Comparison of ENCODE assay signal across 10 cellular contexts in genomic region chr15:58329781-58330467, GRCh38.
DNase-seq lines count a peak whose midpoint lies in the region; ATAC-seq and TF ChIP-seq lines count a peak whose summit lies in the region.
"Had no signal": no experiment of that assay in that cellular context is flagged by ENCODE, and none has a peak within 500 bp of the region (broad histone marks: within the 10 kb centered on the region; RNA-seq: fewer than 3 reads in every experiment).

No MANE protein-coding gene starts in this region.

- H3K27ac Mint-ChIP-seq in dendritic cell treated with granulocyte-macrophage colony-stimulating factor and Interleukin-4, amounts not matched to agents 40 ng/mL and 50 ng/mL, for 4 days, result peak overlapping the region; percentile 97
- H3K27ac Mint-ChIP-seq in mesothelial cell of epicardium (peak overlapping the region; percentile 87), type B pancreatic cell (peak overlapping the region; percentile 97)
- no peak overlapping the region for H3K27ac Mint-ChIP-seq in activated CD8-positive, alpha-beta T cell treated with anti-CD3 and anti-CD28 coated beads for 36 hours

- TF ChIP-seq CTCF in mesothelial cell of epicardium (IDR thresholded peaks at IDR 0.05; ENCODE audit: unreplicated experiment) (no peak), type B pancreatic cell (conservative IDR thresholded peaks at IDR 0.05) (no peak)
- no peak for TF ChIP-seq CTCF in activated CD8-positive, alpha-beta T cell treated with anti-CD3 and anti-CD28 coated beads for 36 hours (IDR thresholded peaks at IDR 0.05)

- peak; percentile 26 for DNase-seq in SIG-M5 treated with dmso at 0.1 percent for 504 hours (lab: John Stamatoyannopoulos, UW; ENCODE audit: unreplicated experiment)
- no peak for DNase-seq in SIG-M5 (lab: John Stamatoyannopoulos, UW)
- no peak for DNase-seq in mesothelial cell of epicardium (ENCODE audit: low spot score in 2 of 2, unreplicated experiment in 2 of 2)
- DNase-seq in type B pancreatic cell (ENCODE audit: extremely low spot score, unreplicated experiment), result no peak
- no peak for DNase-seq in NCI-H2227 (lab: John Stamatoyannopoulos, UW; ENCODE audit: unreplicated experiment)
- no peak for DNase-seq in activated CD8-positive, alpha-beta T cell treated with anti-CD3 and anti-CD28 coated beads for 36 hours
- DNase-seq: effector CD4-positive, alpha-beta T cell; NCI-H1694 had no signal

- H3K27me3 Mint-ChIP-seq in dendritic cell treated with granulocyte-macrophage colony-stimulating factor and Interleukin-4, amounts not matched to agents 40 ng/mL and 50 ng/mL, for 4 days, result no peaks in the 10 kb centered on the region
- H3K27me3 Mint-ChIP-seq in mesothelial cell of epicardium (ENCODE audit: low read depth) (no peaks in the 10 kb centered on the region), type B pancreatic cell (no peaks in the 10 kb centered on the region)
- peaks cover 1% of the 10 kb centered on the region for H3K27me3 Mint-ChIP-seq in activated CD8-positive, alpha-beta T cell treated with anti-CD3 and anti-CD28 coated beads for 36 hours

- POLR2A ChIA-PET in activated CD8-positive, alpha-beta T cell treated with anti-CD3 and anti-CD28 coated beads for 36 hours (lab: Charles Lee), result no interaction called here

- intact Hi-C loops in dendritic cell treated with granulocyte-macrophage colony-stimulating factor and Interleukin-4, amounts not matched to agents 40 ng/mL and 50 ng/mL, for 4 days (cut with micrococcal nuclease), result no loop called here
- intact Hi-C loops in activated CD8-positive, alpha-beta T cell treated with anti-CD3 and anti-CD28 coated beads for 36 hours (cut with micrococcal nuclease), result no loop called here

- peaks cover 63% of the 10 kb centered on the region for H3K4me1 Mint-ChIP-seq in dendritic cell treated with granulocyte-macrophage colony-stimulating factor and Interleukin-4, amounts not matched to agents 40 ng/mL and 50 ng/mL, for 4 days (ENCODE audit: low read depth)
- peaks cover 39% of the 10 kb centered on the region for H3K4me1 Mint-ChIP-seq in mesothelial cell of epicardium
- H3K4me1 Mint-ChIP-seq in type B pancreatic cell (ENCODE audit: unreplicated experiment), result peaks cover 35% of the 10 kb centered on the region
- peaks cover 36% of the 10 kb centered on the region for H3K4me1 Mint-ChIP-seq in activated CD8-positive, alpha-beta T cell treated with anti-CD3 and anti-CD28 coated beads for 36 hours (ENCODE audit: low read depth)

- peaks cover 5% of the 10 kb centered on the region for H3K9me3 Mint-ChIP-seq in dendritic cell treated with granulocyte-macrophage colony-stimulating factor and Interleukin-4, amounts not matched to agents 40 ng/mL and 50 ng/mL, for 4 days
- peaks cover 34% of the 10 kb centered on the region for H3K9me3 Mint-ChIP-seq in mesothelial cell of epicardium
- H3K9me3 Mint-ChIP-seq in type B pancreatic cell, result peaks cover 7% of the 10 kb centered on the region
- H3K9me3 Mint-ChIP-seq in activated CD8-positive, alpha-beta T cell treated with anti-CD3 and anti-CD28 coated beads for 36 hours, result peaks cover 3% of the 10 kb centered on the region

- no peak for ATAC-seq in GM19351 (IDR thresholded peaks at IDR 0.05; ENCODE audit: unreplicated experiment)
- no peak for ATAC-seq in activated CD8-positive, alpha-beta T cell treated with anti-CD3 and anti-CD28 coated beads for 36 hours

- no peaks in the 10 kb centered on the region for H3K36me3 Mint-ChIP-seq in dendritic cell treated with granulocyte-macrophage colony-stimulating factor and Interleukin-4, amounts not matched to agents 40 ng/mL and 50 ng/mL, for 4 days (ENCODE audit: low read depth)
- H3K36me3 Mint-ChIP-seq in mesothelial cell of epicardium, result peaks cover 5% of the 10 kb centered on the region
- peaks cover 6% of the 10 kb centered on the region for H3K36me3 Mint-ChIP-seq in type B pancreatic cell
- H3K36me3 Mint-ChIP-seq in activated CD8-positive, alpha-beta T cell treated with anti-CD3 and anti-CD28 coated beads for 36 hours (ENCODE audit: low read depth), result peaks cover 2% of the 10 kb centered on the region

- no peak overlapping the region for H3K4me3 Mint-ChIP-seq in dendritic cell treated with granulocyte-macrophage colony-stimulating factor and Interleukin-4, amounts not matched to agents 40 ng/mL and 50 ng/mL, for 4 days
- H3K4me3 Mint-ChIP-seq in mesothelial cell of epicardium (no peak overlapping the region), type B pancreatic cell (peak overlapping the region; percentile 57)
- no peak overlapping the region for H3K4me3 Mint-ChIP-seq in activated CD8-positive, alpha-beta T cell treated with anti-CD3 and anti-CD28 coated beads for 36 hours

- CTCF ChIA-PET in activated CD8-positive, alpha-beta T cell treated with anti-CD3 and anti-CD28 coated beads for 36 hours (lab: Charles Lee), result interaction anchor here (1.1 to 1.2 kb wide), 2 partner anchors 13 to 17 kb away, joined by 3 to 4 read pairs; no protein-coding TSS in a partner anchor
